8 cellular contexts compared by ENCODE assay signal in genomic region chr7:27740449-27741086, GRCh38.
DNase-seq lines count a peak whose midpoint lies in the region; ATAC-seq and TF ChIP-seq lines count a peak whose summit lies in the region.

No MANE protein-coding gene starts in this region.

- H3K27me3 ChIP-seq in HUES48 (ENCODE audit: control insufficient read depth, insufficient read depth, low read length) (no peaks in the 10 kb centered on the region), NT2/D1 (ENCODE audit: insufficient read depth, insufficient read length) (no peaks in the 10 kb centered on the region)

- peak overlapping the region; percentile 84 for H3K9ac ChIP-seq in HUES48 (ENCODE audit: low read depth, low read length)
- peak overlapping the region; percentile 86 for H3K9ac ChIP-seq in NT2/D1 (ENCODE audit: insufficient read length, low read depth)

- no peaks in the 10 kb centered on the region for H3K9me3 ChIP-seq in HUES48 (ENCODE audit: control insufficient read depth, insufficient read depth, low read length)
- H3K9me3 ChIP-seq in NT2/D1 (ENCODE audit: insufficient read depth, low read length): no peaks in the 10 kb centered on the region

- no peaks in the 10 kb centered on the region for H3K36me3 ChIP-seq in HUES48 (ENCODE audit: control insufficient read depth, insufficient read depth, low read length)
- no peaks in the 10 kb centered on the region for H3K36me3 ChIP-seq in NT2/D1 (ENCODE audit: insufficient read depth, insufficient read length, low read length)

- DNase-seq in D341Med (ENCODE audit: low spot score) (peak; percentile 79), NT2/D1 (ENCODE audit: low read depth, low spot score) (peak; percentile 78), activated T-cell treated with anti-CD3 and anti-CD28 coated beads for 1 hour (ENCODE audit: low read depth) (peak; percentile 74), epithelial cell of esophagus (ENCODE audit: low read depth) (peak; percentile 98), middle frontal gyrus (ENCODE audit: extremely low spot score, low spot score) (peak; percentile 35)
- DNase-seq in stimulated activated CD8-positive, alpha-beta memory T cell treated with anti-CD3 and anti-CD28 coated beads, Interleukin-4, amount 100 ng/mL, for 1 hour (ENCODE audit: low read depth in 2 of 2, low spot score in 1 of 2): peak; percentile 51 to 69

- TF ChIP-seq CTCF in epithelial cell of esophagus (IDR thresholded peaks at IDR 0.05; ENCODE audit: insufficient read depth, low read depth, low read length, missing control alignments): no peak

- peak overlapping the region; percentile 95 for H3K27ac ChIP-seq in HUES48 (ENCODE audit: low read depth, low read length)

- peaks cover 9% of the 10 kb centered on the region; the same call in 1 of the 2 replicates for H3K4me1 ChIP-seq in HUES48 (ENCODE audit: control insufficient read depth, insufficient read depth, low read length)
- H3K4me1 ChIP-seq in NT2/D1 (ENCODE audit: insufficient read depth, insufficient read length): no peaks in the 10 kb centered on the region

- H3K4me3 ChIP-seq in HUES48 (ENCODE audit: low read depth, low read length) (peak overlapping the region; percentile 92), NT2/D1 (ENCODE audit: insufficient read length, low read depth) (peak overlapping the region; percentile 98), epithelial cell of esophagus (ENCODE audit: low read length) (peak overlapping the region; percentile 96)

- peak; percentile 69 for ATAC-seq in GM21447 (IDR thresholded peaks at IDR 0.05; ENCODE audit: unreplicated experiment)

Comparison
In these comparisons a context has a peak if more than half of its experiments do, and no peak if none do; other contexts are left out.
1. Peak in every context shown above with its lines: DNase-seq, ATAC-seq, H3K4me3 ChIP-seq and H3K27ac ChIP-seq.
2. DNase-seq: peak in every context shown above with its lines; median percentile 98 in epithelial cell of esophagus; 79 in D341Med; 78 in NT2/D1; 74 in activated T-cell treated with anti-CD3 and anti-CD28 coated beads for 1 hour; 60 in stimulated activated CD8-positive, alpha-beta memory T cell treated with anti-CD3 and anti-CD28 coated beads, Interleukin-4, amount 100 ng/mL, for 1 hour; 35 in middle frontal gyrus.